ENCODE assay signal across 9 cellular contexts in genomic region chr2:162091325-162092007, GRCh38. TPM values are rescaled to one million over a fixed set of nuclear protein-coding genes. Genes with fewer than 3 reads are reported as not detected.
A peak's percentile ranks its signal among the peaks of the same experiment; 100 is the strongest.
DNase-seq lines count a peak whose midpoint lies in the region; ATAC-seq, FAIRE-seq and TF ChIP-seq lines count a peak whose summit lies in the region.
"Had no signal": no experiment of that assay in that cellular context is flagged by ENCODE, and none has a peak within 500 bp of the region (broad histone marks: within the 10 kb centered on the region; RNA-seq: fewer than 3 reads in every experiment).

No MANE protein-coding gene starts in this region.

- H3K36me3 ChIP-seq in kidney epithelial cell (ENCODE audit: control insufficient read depth, insufficient read depth, low read length), result no peaks in the 10 kb centered on the region
- no peaks in the 10 kb centered on the region for H3K36me3 ChIP-seq in spleen

- 88 to 96% (median 91%) methylated on average over 7 of the region's 7 CpGs for WGBS in spleen, 5 donors

- H3K27me3 ChIP-seq in kidney epithelial cell (ENCODE audit: control insufficient read depth, insufficient read depth, low read length) (no peaks in the 10 kb centered on the region), spleen (replicated peaks in 1 of 7) (no peaks in the 10 kb centered on the region)

- no peaks in the 10 kb centered on the region for H3K9me3 ChIP-seq in spleen

- TF ChIP-seq CTCF in kidney epithelial cell (IDR thresholded peaks at IDR 0.05; ENCODE audit: insufficient read depth, low read length, poor library complexity, severe bottlenecking) (peak; percentile 66), spleen (IDR thresholded peaks at IDR 0.05 in 8 of 11, conservative IDR thresholded peaks at IDR 0.05 in 3 of 11) (no peak)

- no peak for TF ChIP-seq POLR2A in spleen (IDR thresholded peaks at IDR 0.05)

- peak; percentile 63 for ATAC-seq in GM21576 (IDR thresholded peaks at IDR 0.05; ENCODE audit: unreplicated experiment)
- peak; percentile 79 for ATAC-seq in SK-N-SH treated with all-trans-retinoic acid at 6 μM for 48 hours

- peak; percentile 12 for DNase-seq in COR-L47 (lab: John Stamatoyannopoulos, UW)
- DNase-seq in kidney epithelial cell (ENCODE audit: low read depth), result peak; percentile 79
- DNase-seq in G401 (ENCODE audit: low spot score), result no peak
- no peak for DNase-seq in HEK293T (ENCODE audit: extremely low spot score)
- no peak for DNase-seq in spleen
- no peak for DNase-seq in urothelium cell line (ENCODE audit: low spot score)
- DNase-seq: KBM-7 had no signal

- in situ Hi-C loops in G401 (cut with HindIII; ENCODE audit: low sequenced_read_pairs), result no loop called here

- H3K4me3 ChIP-seq in kidney epithelial cell (ENCODE audit: low read depth, low read length), result no peak overlapping the region
- H3K4me3 ChIP-seq in spleen, result no peak overlapping the region

- FAIRE-seq in urothelium cell line (lab: Jason Lieb, UNC), result no peak

- H3K27ac ChIP-seq in spleen, result no peak overlapping the region

- POLR2A ChIA-PET in HEK293T (lab: Yijun Ruan, JAX), result no interaction called here

- CTCF ChIA-PET in HEK293T (lab: Yijun Ruan, JAX), result no interaction called here

- intact Hi-C loops in spleen (cut with DNase I; ENCODE audit: low total_unique reads), result no loop called here

- H3K4me1 ChIP-seq in spleen, result no peaks in the 10 kb centered on the region

TF ChIP-seq in SK-N-SH treated with all-trans-retinoic acid at 6 μM for 48 hours, 23 proteins besides CTCF, POLR2A, EP300 and RAD21:
- TF ChIP-seq SNAI2 (CRISPR knock-in tag; IDR thresholded peaks at IDR 0.05) (no peak), TCF4 (CRISPR knock-in tag; IDR thresholded peaks at IDR 0.05; ENCODE audit: borderline replicate concordance) (no peak), CSDC2 (CRISPR knock-in tag; IDR thresholded peaks at IDR 0.05) (no peak), PATZ1 (CRISPR knock-in tag; IDR thresholded peaks at IDR 0.05; ENCODE audit: borderline replicate concordance) (no peak), POU6F1 (CRISPR knock-in tag; IDR thresholded peaks at IDR 0.05; ENCODE audit: borderline replicate concordance, low read depth) (no peak), ZFP30 (CRISPR knock-in tag; IDR thresholded peaks at IDR 0.05) (no peak), ISL1 (CRISPR knock-in tag; IDR thresholded peaks at IDR 0.05) (no peak), PPARA (CRISPR knock-in tag; IDR thresholded peaks at IDR 0.05; ENCODE audit: borderline replicate concordance) (no peak)

TF ChIP-seq in HEK293T, 16 proteins besides CTCF, POLR2A, EP300 and RAD21:
- TF ChIP-seq FOXM1 (IDR thresholded peaks at IDR 0.05; ENCODE audit: borderline replicate concordance) (no peak), LEF1 (IDR thresholded peaks at IDR 0.05; ENCODE audit: borderline replicate concordance) (no peak), ELF4 (IDR thresholded peaks at IDR 0.05) (no peak), FOXA1 (IDR thresholded peaks at IDR 0.05) (no peak), HDGF (IDR thresholded peaks at IDR 0.05; ENCODE audit: borderline replicate concordance) (no peak), CTBP1 (IDR thresholded peaks at IDR 0.05; ENCODE audit: borderline replicate concordance) (no peak), PKNOX1 (IDR thresholded peaks at IDR 0.05) (no peak), ZNF384 (IDR thresholded peaks at IDR 0.05) (no peak), ARNT (IDR thresholded peaks at IDR 0.05) (no peak), NFRKB (IDR thresholded peaks at IDR 0.05) (no peak), BHLHE40 (IDR thresholded peaks at IDR 0.05; ENCODE audit: borderline replicate concordance) (no peak), L3MBTL2 (conservative IDR thresholded peaks at IDR 0.05) (no peak), FOXK2 (IDR thresholded peaks at IDR 0.05) (no peak), TARDBP (IDR thresholded peaks at IDR 0.05) (no peak), SP1 (IDR thresholded peaks at IDR 0.05) (no peak), SUZ12 (IDR thresholded peaks at IDR 0.05) (no peak)

RNA-seq across cellular contexts. Expression of gene DPP4, which starts 17.5 kb away (rescaled TPM):
- total RNA-seq in kidney epithelial cell (61.6 and 78.9 TPM in 2 replicates), spleen (10 to 100 TPM; 13.1 to 28.6 (median 19.6) TPM)
- total RNA-seq in G401 (2014; rRNA removed; shearing (Covaris generic)), result not detected in 2 replicates
- 1 to 10 TPM; 1.3 to 4.5 (median 1.7) TPM for polyA plus RNA-seq in spleen

Comparison
In these comparisons a context has a peak if more than half of its experiments do, and no peak if none do; other contexts are left out.
1. DNase-seq: peak in COR-L47 (single experiment) and kidney epithelial cell (single experiment); none in G401 (single experiment), HEK293T (single experiment), spleen (single experiment) and urothelium cell line (single experiment).
2. RNA of gene DPP4, which starts 17.5 kb away (total RNA-seq): 61.6 to 78.9 TPM in kidney epithelial cell and 13.1 to 28.6 TPM in spleen; not detected in G401; every median in the first group is over 10 times any median in the second.